In the genomic region with DNA sequence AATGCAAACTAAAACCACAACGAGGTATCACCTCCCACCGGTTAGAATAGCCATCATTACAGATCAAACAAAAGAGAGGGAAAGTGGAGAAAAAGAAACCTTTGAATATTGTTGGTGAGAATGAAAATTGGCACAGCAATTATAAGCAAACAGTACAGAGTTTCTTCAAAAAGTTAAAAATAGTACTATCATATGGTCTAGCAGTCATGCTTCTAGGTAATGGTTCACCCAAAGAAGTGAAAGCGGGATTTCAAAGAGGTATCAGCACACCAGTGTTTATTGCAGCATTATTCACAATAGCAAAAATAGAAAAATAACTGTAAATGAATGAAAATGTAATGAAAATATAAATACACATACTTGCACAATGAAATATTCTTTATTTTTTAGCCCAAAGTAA, we compare ENCODE assay signal across 25 cellular contexts. TPM values are rescaled to one million over a fixed set of nuclear protein-coding genes. Genes with fewer than 3 reads are reported as not detected.
"Had no signal": no experiment of that assay in that cellular context is flagged by ENCODE, and none has a peak within 500 bp of the region (broad histone marks: within the 10 kb centered on the region; RNA-seq: fewer than 3 reads in every experiment).

No MANE protein-coding gene starts in this region.

- H3K9me3 Mint-ChIP-seq: T-cell had no signal

- H3K27ac Mint-ChIP-seq: IgD-negative memory B cell; T-cell; T-helper 1 cell treated with Interleukin-12 subunit alpha and Interleukin-12 subunit beta and Interleukin-4 antibody, amounts not matched to agents 30 μg/mL and 1 μg/mL, for 36 hours had no signal

- H3K9ac ChIP-seq: KMS-11, SK-N-SH had no signal

- H3K4me2 ChIP-seq: KMS-11, SK-N-SH had no signal

- H3K4me1 Mint-ChIP-seq: IgD-negative memory B cell had no signal

- H3K4me3 Mint-ChIP-seq: IgD-negative memory B cell; T-cell; T-helper 1 cell treated with Interleukin-12 subunit alpha and Interleukin-12 subunit beta and Interleukin-4 antibody, amounts not matched to agents 30 μg/mL and 1 μg/mL, for 36 hours had no signal

- H3K27me3 Mint-ChIP-seq: IgD-negative memory B cell had no signal

- H3K9me2 ChIP-seq: SK-N-SH had no signal

- H3K9me3 ChIP-seq: SK-N-SH had no signal

- ATAC-seq: Panc1, T-cell had no signal

- H3K36me3 Mint-ChIP-seq: T-cell had no signal

- H3K4me3 ChIP-seq: K562 had no signal

- H3K27ac ChIP-seq: HL-60, KMS-11, RWPE1 had no signal

- DNase-seq: NCI-H1105, NCI-H1417, NCI-H1436 treated with DMSO at 0.1 percent for 48 hours, NCI-H1694, NCI-H187 treated with DMSO at 0.1 percent for 48 hours, NCI-H2029 treated with DMSO at 0.1 percent for 48 hours, NCI-H2227 treated with DMSO at 0.1 percent for 48 hours, NCI-H524, NCI-H526 treated with DMSO at 0.1 percent for 48 hours, NCI-H748 treated with DMSO at 0.1 percent for 48 hours, SHP77, SK-N-SH, SW 1271, T-cell had no signal

RNA-seq across cellular contexts. Expression of a gene that starts 8.2 kb away (rescaled TPM):
- total RNA-seq: K562, LHCN-M2, MCF 10A, NCI-H460, SK-MEL-5, T-cell had no signal

RNA-seq across cellular contexts. Expression of a gene that starts 14.8 kb away (rescaled TPM):
- total RNA-seq: K562, LHCN-M2, MCF 10A, NCI-H460, SK-MEL-5, T-cell had no signal

RNA-seq across cellular contexts. Expression of a gene that starts 26.8 kb away (rescaled TPM):
- total RNA-seq: K562, LHCN-M2, MCF 10A, NCI-H460, SK-MEL-5, T-cell had no signal

RNA-seq across cellular contexts. Expression of a gene that starts 45.6 kb away (rescaled TPM):
- total RNA-seq: K562, LHCN-M2, MCF 10A, NCI-H460, SK-MEL-5, T-cell had no signal

RNA-seq across cellular contexts. Expression of a gene that starts 55.7 kb away (rescaled TPM):
- total RNA-seq: K562, LHCN-M2, MCF 10A, NCI-H460, SK-MEL-5, T-cell had no signal
